ENCODE assay signal across 17 cellular contexts in genomic region chr10:103979530-103979929, GRCh38. TPM values are rescaled to one million over a fixed set of nuclear protein-coding genes. Genes with fewer than 3 reads are reported as not detected.
DNase-seq lines count a peak whose midpoint lies in the region; ATAC-seq and TF ChIP-seq lines count a peak whose summit lies in the region.
"Had no signal": no experiment of that assay in that cellular context is flagged by ENCODE, and none has a peak within 500 bp of the region (broad histone marks: within the 10 kb centered on the region; RNA-seq: fewer than 3 reads in every experiment).

No MANE protein-coding gene starts in this region.

- no peak for TF ChIP-seq CTCF in A673 (conservative IDR thresholded peaks at IDR 0.05; ENCODE audit: low read depth, low read length)
- no peak for TF ChIP-seq CTCF in type B pancreatic cell (conservative IDR thresholded peaks at IDR 0.05)

- no peak overlapping the region for H3K27ac ChIP-seq in A673 (ENCODE audit: low read depth, low read length, poor library complexity, severe bottlenecking)
- H3K27ac ChIP-seq: A549 had no signal

- H3K36me3 Mint-ChIP-seq in T-cell (peaks cover 6% of the 10 kb centered on the region), type B pancreatic cell (peaks cover 25% of the 10 kb centered on the region)

- BruUV-seq in A673 (replicated peaks; lab: Mats Ljungman, UMichigan): no TSS peak

- intact Hi-C loops in A673 (cut with micrococcal nuclease; ENCODE audit: unreplicated experiment): no loop called here

- no peaks in the 10 kb centered on the region for H3K27me3 Mint-ChIP-seq in T-cell
- no peaks in the 10 kb centered on the region for H3K27me3 Mint-ChIP-seq in type B pancreatic cell

- ATAC-seq in T-cell (replicated peaks in 1 of 4): no peak
- ATAC-seq: A549; CD8-positive, alpha-beta T cell; GM23338 had no signal

- peak overlapping the region; percentile 9 to 59 for H3K27ac Mint-ChIP-seq in T-cell
- H3K27ac Mint-ChIP-seq in type B pancreatic cell: peak overlapping the region; percentile 55
- H3K27ac Mint-ChIP-seq: CD8-positive, alpha-beta T cell; GM23338 had no signal

- peaks cover 35% of the 10 kb centered on the region for H3K4me1 ChIP-seq in A673 (ENCODE audit: insufficient read depth, low read length, poor library complexity, severe bottlenecking)

- CTCF ChIA-PET in A673 (lab: Charles Lee) (interaction anchor here (0.6 to 0.7 kb wide), 2 partner anchors 122 to 148 kb away, joined by 3 read pairs; no protein-coding TSS in a partner anchor), HEK293T (lab: Yijun Ruan, JAX) (interaction anchor here (1.3 kb wide), 1 partner anchor 92 kb away, joined by 4 read pairs; no protein-coding TSS in a partner anchor), T-cell (lab: Charles Lee) (no interaction called here)

- H3K4me3 Mint-ChIP-seq in T-cell (no peak overlapping the region), type B pancreatic cell (peak overlapping the region; percentile 13)
- H3K4me3 Mint-ChIP-seq: CD14-positive monocyte; CD8-positive, alpha-beta T cell; GM23338; H9 had no signal

- H3K27me3 ChIP-seq in A673 (replicated peaks; ENCODE audit: insufficient read depth, low read depth, low read length, poor library complexity): no peaks in the 10 kb centered on the region

- peaks cover 67 to 75% (median 68%) of the 10 kb centered on the region in 3 donors for H3K4me1 Mint-ChIP-seq in T-cell
- peaks cover 32% of the 10 kb centered on the region for H3K4me1 Mint-ChIP-seq in type B pancreatic cell (ENCODE audit: unreplicated experiment)

- no peaks in the 10 kb centered on the region for H3K36me3 ChIP-seq in A673 (ENCODE audit: insufficient read depth, low read length, poor library complexity, severe bottlenecking)

- no peak overlapping the region for H3K4me3 ChIP-seq in A673 (ENCODE audit: low read depth, low read length, poor library complexity, severe bottlenecking)
- H3K4me3 ChIP-seq: A549, GM23338 had no signal

- DNase-seq in A673 (ENCODE audit: low spot score) (peak; percentile 74), HEK293T (ENCODE audit: extremely low spot score) (no peak), T-cell (no peak), type B pancreatic cell (ENCODE audit: extremely low spot score, unreplicated experiment) (no peak), amygdala (lab: John Stamatoyannopoulos, UW) (no peak), NCI-H1417 (lab: John Stamatoyannopoulos, UW) (no peak)
- DNase-seq in stimulated activated CD4-positive, alpha-beta T cell treated with anti-CD3 and anti-CD28 coated beads, Interleukin-1b, Interleukin-23, amount 100 ng/mL, for 48 hours: no peak
- DNase-seq: CD8-positive, alpha-beta T cell; COR-L47; DMS153; DMS79 treated with DMSO at 0.1 percent for 48 hours; EL; H9; HFFc6 had no signal

- H3K9me3 Mint-ChIP-seq in T-cell (no peaks in the 10 kb centered on the region), type B pancreatic cell (peaks cover 7% of the 10 kb centered on the region)
- H3K9me3 Mint-ChIP-seq: CD14-positive monocyte; CD8-positive, alpha-beta T cell; GM23338; H9; HFFc6 had no signal

- no peaks in the 10 kb centered on the region for H3K9me3 ChIP-seq in A673 (ENCODE audit: low read depth, low read length, poor library complexity, severe bottlenecking)
- H3K9me3 ChIP-seq: A549 had no signal

- POLR2A ChIA-PET in A673 (lab: Charles Lee; ENCODE audit: low non-redundant PET) (no interaction called here), HEK293T (lab: Yijun Ruan, JAX) (no interaction called here), T-cell (lab: Charles Lee) (no interaction called here)

TF ChIP-seq in HEK293T, 16 proteins besides CTCF, POLR2A, EP300 and RAD21:
- TF ChIP-seq SUZ12 (IDR thresholded peaks at IDR 0.05) (no peak), PKNOX1 (IDR thresholded peaks at IDR 0.05) (peak; percentile 58), FOXM1 (IDR thresholded peaks at IDR 0.05; ENCODE audit: borderline replicate concordance) (no peak), ARNT (IDR thresholded peaks at IDR 0.05) (no peak), LEF1 (IDR thresholded peaks at IDR 0.05; ENCODE audit: borderline replicate concordance) (no peak), ZNF384 (IDR thresholded peaks at IDR 0.05) (no peak)

RNA-seq across cellular contexts. Expression of gene SLK, which starts 12.6 kb away (rescaled TPM):
- 39.1 and 41.0 TPM in 2 replicates for total RNA-seq in A673 (2021)
- total RNA-seq in T-cell: 10 to 100 TPM; 20.9 to 30.4 (median 27.3) TPM
- total RNA-seq in type B pancreatic cell (ENCODE audit: low replicate concordance): 61.6 and 134 TPM in 2 replicates

Comparison
In these comparisons a context has a peak if more than half of its experiments do, and no peak if none do; other contexts are left out.
1. CTCF ChIA-PET loops: an anchor here in A673 (0.6 to 0.7 kb wide) and HEK293T (1.3 kb wide); none called in T-cell.